37 cellular contexts compared by ENCODE assay signal in the genomic region with DNA sequence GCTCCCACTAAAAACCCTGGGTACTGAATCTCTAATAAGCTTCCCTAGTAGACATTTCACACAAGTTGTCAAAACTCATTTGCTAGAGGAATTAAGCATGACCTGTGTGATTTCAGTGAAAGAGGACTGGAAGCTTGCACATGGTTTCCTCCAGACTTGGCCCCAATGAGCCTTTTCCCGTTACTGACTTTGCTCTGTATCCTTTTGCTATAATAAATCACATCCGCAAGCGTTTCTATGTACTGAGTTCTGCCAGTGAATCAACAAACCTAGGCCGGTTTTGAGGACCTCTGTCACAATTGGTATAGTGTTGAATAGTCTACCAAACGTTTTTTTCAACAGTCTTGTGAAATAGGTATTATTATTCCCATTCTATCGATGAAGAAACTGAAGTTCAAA. TPM values are rescaled to one million over a fixed set of nuclear protein-coding genes. Genes with fewer than 3 reads are reported as not detected.
"Had no signal": no experiment of that assay in that cellular context is flagged by ENCODE, and none has a peak within 500 bp of the region (broad histone marks: within the 10 kb centered on the region; RNA-seq: fewer than 3 reads in every experiment).

No MANE protein-coding gene starts in this region.

- H3K4me3 Mint-ChIP-seq: activated CD4-positive, alpha-beta memory T cell treated with anti-CD3 and anti-CD28 coated beads for 36 hours; activated CD4-positive, alpha-beta T cell treated with anti-CD3 and anti-CD28 coated beads, Interleukin-2, amount 10 ng/mL, durations not matched to agents 24 days and 14 days; activated naive CD4-positive, alpha-beta T cell treated with anti-CD3 and anti-CD28 coated beads, Interleukin-2, amount 10 ng/mL, durations not matched to agents 7 days and 5 days; activated T-helper 1 cell treated with anti-CD3 and anti-CD28 coated beads, Interleukin-12 subunit alpha, Interleukin-12 subunit beta, Interleukin-2, Interleukin-4 antibody, amounts not matched to agents 30 ng/mL and 10 ng/mL and 1 ng/mL, durations not matched to agents 14 hours and 24 hours and 36 hours; immature natural killer cell; memory B cell; neural progenitor cell; stimulated activated effector memory CD8-positive, alpha-beta T cell treated with anti-CD3 and anti-CD28 coated beads, Interleukin-12 subunit alpha, Interleukin-12 subunit beta, amount 100 ng/mL, for 72 hours; stimulated activated naive CD8-positive, alpha-beta T cell treated with anti-CD3 and anti-CD28 coated beads, Interleukin-15, amount 100 ng/mL, for 72 hours; T-helper 17 cell had no signal

- H2AFZ ChIP-seq: neural progenitor cell, parathyroid adenoma had no signal

- H3K27me3 ChIP-seq: esophagus squamous epithelium, gastrocnemius medialis, heart left ventricle, neural progenitor cell, upper lobe of left lung had no signal

- H3K9ac ChIP-seq: neural progenitor cell, parathyroid adenoma had no signal

- H3K36me3 ChIP-seq: breast epithelium, esophagus squamous epithelium, gastrocnemius medialis, heart left ventricle, neural progenitor cell, upper lobe of left lung, WERI-Rb-1 had no signal

- H3K9me3 ChIP-seq: breast epithelium, esophagus squamous epithelium, gastrocnemius medialis, heart left ventricle, upper lobe of left lung had no signal

- H3K4me3 ChIP-seq: breast epithelium, esophagus squamous epithelium, gastrocnemius medialis, heart left ventricle, neural progenitor cell, upper lobe of left lung had no signal

- H3K4me1 ChIP-seq: breast epithelium, gastrocnemius medialis, neural progenitor cell, parathyroid adenoma, upper lobe of left lung had no signal

- H3K36me3 Mint-ChIP-seq: activated CD4-positive, alpha-beta memory T cell treated with anti-CD3 and anti-CD28 coated beads for 36 hours; immature natural killer cell; neural progenitor cell; stimulated activated effector memory CD8-positive, alpha-beta T cell treated with anti-CD3 and anti-CD28 coated beads, Interleukin-12 subunit alpha, Interleukin-12 subunit beta, amount 100 ng/mL, for 72 hours had no signal

- ATAC-seq: gastrocnemius medialis; naive thymus-derived CD8-positive, alpha-beta T cell; stimulated activated effector memory CD8-positive, alpha-beta T cell treated with anti-CD3 and anti-CD28 coated beads, Interleukin-12 subunit alpha, Interleukin-12 subunit beta, amount 100 ng/mL, for 72 hours; T-helper 17 cell had no signal

- H3K27me3 Mint-ChIP-seq: activated CD4-positive, alpha-beta memory T cell treated with anti-CD3 and anti-CD28 coated beads for 36 hours; activated CD4-positive, alpha-beta T cell treated with anti-CD3 and anti-CD28 coated beads, Interleukin-2, amount 10 ng/mL, durations not matched to agents 24 days and 14 days; activated naive CD4-positive, alpha-beta T cell treated with anti-CD3 and anti-CD28 coated beads, Interleukin-2, amount 10 ng/mL, durations not matched to agents 7 days and 5 days; memory B cell; naive thymus-derived CD8-positive, alpha-beta T cell; stimulated activated naive CD8-positive, alpha-beta T cell treated with anti-CD3 and anti-CD28 coated beads, Interleukin-15, amount 100 ng/mL, for 72 hours; T-helper 17 cell had no signal

- DNase-seq: activated CD4-positive, alpha-beta memory T cell treated with anti-CD3 and anti-CD28 coated beads for 36 hours; activated CD4-positive, alpha-beta T cell treated with anti-CD3 and anti-CD28 coated beads, Interleukin-2, amount 10 ng/mL, durations not matched to agents 24 days and 14 days; activated CD4-positive, CD25-positive, alpha-beta regulatory T cell treated with anti-CD3 and anti-CD28 coated beads, Interleukin-2, amount 50 U/mL, for 72 hours; activated CD8-positive, alpha-beta memory T cell treated with anti-CD3 and anti-CD28 coated beads, Interleukin-2, amount 50 U/mL, for 4 hours; activated effector memory CD4-positive, alpha-beta T cell treated with anti-CD3 and anti-CD28 coated beads, Interleukin-2, amount 50 U/mL, for 16 hours; activated naive CD4-positive, alpha-beta T cell treated with anti-CD3 and anti-CD28 coated beads, Interleukin-2, amount 10 ng/mL, durations not matched to agents 7 days and 5 days; activated T-cell treated with anti-CD3 and anti-CD28 coated beads, Interleukin-2, amount 50 U/mL, for 1 hour; amygdala; central memory CD4-positive, alpha-beta T cell; effector CD4-positive, alpha-beta T cell; esophagus squamous epithelium; gastrocnemius medialis; heart left ventricle; hypothalamus; immature natural killer cell; kidney; left colon; naive thymus-derived CD8-positive, alpha-beta T cell; occipital lobe; right cardiac atrium; stimulated activated CD4-positive, alpha-beta T cell treated with anti-CD3 and anti-CD28 coated beads, Interleukin-4, amount 100 ng/mL, for 1 hour; stimulated activated naive CD8-positive, alpha-beta T cell treated with anti-CD3 and anti-CD28 coated beads, Interleukin-15, amount 100 ng/mL, for 72 hours; substantia nigra; T-helper 17 cell; T1000; upper lobe of left lung; WERI-Rb-1 had no signal

- H3K27ac ChIP-seq: epithelial cell of prostate, gastrocnemius medialis, heart left ventricle, neural progenitor cell, parathyroid adenoma, upper lobe of left lung, WERI-Rb-1 had no signal

- H3K4me2 ChIP-seq: neural progenitor cell had no signal

- H3K9me3 Mint-ChIP-seq: activated CD4-positive, alpha-beta T cell treated with anti-CD3 and anti-CD28 coated beads, Interleukin-2, amount 10 ng/mL, durations not matched to agents 24 days and 14 days; activated naive CD4-positive, alpha-beta T cell treated with anti-CD3 and anti-CD28 coated beads, Interleukin-2, amount 10 ng/mL, durations not matched to agents 7 days and 5 days; activated T-helper 1 cell treated with anti-CD3 and anti-CD28 coated beads, Interleukin-12 subunit alpha, Interleukin-12 subunit beta, Interleukin-2, Interleukin-4 antibody, amounts not matched to agents 30 ng/mL and 10 ng/mL and 1 ng/mL, durations not matched to agents 14 hours and 24 hours and 36 hours; immature natural killer cell; memory B cell; naive thymus-derived CD8-positive, alpha-beta T cell; neural progenitor cell; stimulated activated effector memory CD8-positive, alpha-beta T cell treated with anti-CD3 and anti-CD28 coated beads, Interleukin-12 subunit alpha, Interleukin-12 subunit beta, amount 100 ng/mL, for 72 hours; stimulated activated naive CD8-positive, alpha-beta T cell treated with anti-CD3 and anti-CD28 coated beads, Interleukin-15, amount 100 ng/mL, for 72 hours had no signal

- H3K27ac Mint-ChIP-seq: activated CD4-positive, alpha-beta memory T cell treated with anti-CD3 and anti-CD28 coated beads for 36 hours; activated CD4-positive, alpha-beta T cell treated with anti-CD3 and anti-CD28 coated beads, Interleukin-2, amount 10 ng/mL, durations not matched to agents 24 days and 14 days; activated naive CD4-positive, alpha-beta T cell treated with anti-CD3 and anti-CD28 coated beads, Interleukin-2, amount 10 ng/mL, durations not matched to agents 7 days and 5 days; activated T-helper 1 cell treated with anti-CD3 and anti-CD28 coated beads, Interleukin-12 subunit alpha, Interleukin-12 subunit beta, Interleukin-2, Interleukin-4 antibody, amounts not matched to agents 30 ng/mL and 10 ng/mL and 1 ng/mL, durations not matched to agents 14 hours and 24 hours and 36 hours; memory B cell; neural progenitor cell; stimulated activated effector memory CD8-positive, alpha-beta T cell treated with anti-CD3 and anti-CD28 coated beads, Interleukin-12 subunit alpha, Interleukin-12 subunit beta, amount 100 ng/mL, for 72 hours; T-helper 17 cell had no signal

RNA-seq across cellular contexts. Expression of gene CXorf66, which starts 40.6 kb away (rescaled TPM):
- total RNA-seq: activated CD4-positive, alpha-beta memory T cell treated with anti-CD3 and anti-CD28 coated beads for 36 hours; activated CD4-positive, alpha-beta T cell treated with anti-CD3 and anti-CD28 coated beads, Interleukin-2, amount 10 ng/mL, durations not matched to agents 24 days and 14 days; activated CD8-positive, alpha-beta memory T cell treated with anti-CD3 and anti-CD28 coated beads for 36 hours; activated T-helper 1 cell treated with anti-CD3 and anti-CD28 coated beads, Interleukin-12 subunit alpha, Interleukin-12 subunit beta, Interleukin-2, Interleukin-4 antibody, amounts not matched to agents 30 ng/mL and 10 ng/mL and 1 ng/mL, durations not matched to agents 14 hours and 24 hours and 36 hours; breast epithelium; esophagus squamous epithelium; gastrocnemius medialis; heart left ventricle; kidney; left colon; lower leg skin; naive thymus-derived CD8-positive, alpha-beta T cell; occipital lobe; right cardiac atrium; T-helper 17 cell; upper lobe of left lung had no signal
- polyA plus RNA-seq: heart left ventricle; immature natural killer cell; naive thymus-derived CD8-positive, alpha-beta T cell; right cardiac atrium; thymus had no signal
